15 cellular contexts compared by ENCODE assay signal in the genomic region with DNA sequence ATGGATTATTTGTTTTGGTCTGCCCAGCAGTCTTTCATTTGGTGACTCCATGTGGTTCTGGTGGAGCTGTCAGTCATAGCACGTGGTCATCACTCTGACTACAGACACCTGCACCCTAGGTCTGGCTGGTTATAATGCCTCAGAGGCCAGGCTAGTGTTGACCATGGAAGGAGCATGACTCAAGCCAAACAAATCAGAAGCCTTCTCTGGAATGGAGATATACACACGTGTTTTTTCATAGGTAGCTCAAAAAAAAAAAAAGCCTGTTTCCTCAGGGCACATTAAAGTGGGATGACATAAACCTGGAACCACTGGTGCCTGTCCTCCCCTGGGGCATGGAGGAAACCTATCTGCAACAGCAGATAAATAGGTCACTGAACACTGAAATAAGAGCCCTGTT. TPM values are rescaled to one million over a fixed set of nuclear protein-coding genes. Genes with fewer than 3 reads are reported as not detected.
DNase-seq lines count a peak whose midpoint lies in the region; ATAC-seq and TF ChIP-seq lines count a peak whose summit lies in the region.
"Had no signal": no experiment of that assay in that cellular context is flagged by ENCODE, and none has a peak within 500 bp of the region (broad histone marks: within the 10 kb centered on the region; RNA-seq: fewer than 3 reads in every experiment).

No MANE protein-coding gene starts in this region.

- H3K9ac ChIP-seq in BLaER1 treated with 17β-estradiol and CSF1 and Interleukin-3, amounts not matched to agents 10 nM and 100 nM: no peak overlapping the region

- ATAC-seq in foreskin keratinocyte: peak; percentile 41
- ATAC-seq: stimulated activated naive CD8-positive, alpha-beta T cell treated with anti-CD3 and anti-CD28 coated beads, Interleukin-15, amount 100 ng/mL, for 72 hours had no signal

- H3K27ac ChIP-seq in BLaER1 treated with 17β-estradiol and CSF1 and Interleukin-3, amounts not matched to agents 10 nM and 100 nM: peak overlapping the region in 7 of 11 experiments; percentile 64 to 80 (median 77); a peak in 13 of 22 replicates
- no peak overlapping the region for H3K27ac ChIP-seq in foreskin keratinocyte
- H3K27ac ChIP-seq: ascending aorta had no signal

- no peaks in the 10 kb centered on the region for H4K20me1 ChIP-seq in BLaER1 treated with 17β-estradiol and CSF1 and Interleukin-3, amounts not matched to agents 10 nM and 100 nM

- H3K4me2 ChIP-seq in BLaER1 treated with 17β-estradiol and CSF1 and Interleukin-3, amounts not matched to agents 10 nM and 100 nM: peak overlapping the region; percentile 19 to 86 (median 73); a peak in 20 of 22 replicates

- peak; percentile 53 for DNase-seq in NCI-H2171 (lab: John Stamatoyannopoulos, UW)
- peak; percentile 50 to 78 for DNase-seq in foreskin keratinocyte
- DNase-seq in DMS114 treated with DMSO at 0.1 percent for 48 hours (lab: John Stamatoyannopoulos, UW; ENCODE audit: unreplicated experiment): no peak
- DNase-seq in activated CD4-positive, alpha-beta T cell treated with anti-CD3 and anti-CD28 coated beads for 4 hours: no peak
- no peak for DNase-seq in C1 segment of cervical spinal cord (lab: John Stamatoyannopoulos, UW)
- DNase-seq: activated T-cell treated with anti-CD3 and anti-CD28 coated beads, Interleukin-2, amount 50 U/mL, for 1 hour; hippocampal formation; NCI-H2081; posterior cingulate gyrus; stimulated activated CD4-positive, alpha-beta T cell treated with anti-CD3 and anti-CD28 coated beads, Interleukin-2, amount 100 ng/mL, for 48 hours; stimulated activated naive CD8-positive, alpha-beta T cell treated with anti-CD3 and anti-CD28 coated beads, Interleukin-15, amount 100 ng/mL, for 72 hours had no signal

- H3K27me3 ChIP-seq in BLaER1 treated with 17β-estradiol and CSF1 and Interleukin-3, amounts not matched to agents 10 nM and 100 nM: no peaks in the 10 kb centered on the region
- H3K27me3 ChIP-seq in foreskin keratinocyte: no peaks in the 10 kb centered on the region
- H3K27me3 ChIP-seq: ascending aorta had no signal

- no peak overlapping the region for H3K4me3 ChIP-seq in BLaER1 treated with 17β-estradiol and CSF1 and Interleukin-3, amounts not matched to agents 10 nM and 100 nM
- H3K4me3 ChIP-seq: ascending aorta had no signal

- peaks cover 25 to 83% (median 60%) of the 10 kb centered on the region in 10 experiments; a peak in 19 of 20 replicates for H3K4me1 ChIP-seq in BLaER1 treated with 17β-estradiol and CSF1 and Interleukin-3, amounts not matched to agents 10 nM and 100 nM
- peaks cover 8% of the 10 kb centered on the region for H3K4me1 ChIP-seq in foreskin keratinocyte
- H3K4me1 ChIP-seq: ascending aorta had no signal

- no peaks in the 10 kb centered on the region for H3K9me3 ChIP-seq in BLaER1 treated with 17β-estradiol and CSF1 and Interleukin-3, amounts not matched to agents 10 nM and 100 nM (replicated peaks in 1 of 11)
- H3K9me3 ChIP-seq: ascending aorta had no signal

- peaks cover 0 to 9% (median 7%) of the 10 kb centered on the region in 11 experiments; a peak in 7 of 22 replicates for H3K36me3 ChIP-seq in BLaER1 treated with 17β-estradiol and CSF1 and Interleukin-3, amounts not matched to agents 10 nM and 100 nM

- no peak for TF ChIP-seq CTCF in foreskin keratinocyte (conservative IDR thresholded peaks at IDR 0.05)

RNA-seq across cellular contexts. Expression of gene PLAAT3, which starts 8.1 kb away (rescaled TPM):
- 0.14 and 0.58 TPM in 2 replicates for total RNA-seq in foreskin keratinocyte
- polyA plus RNA-seq in foreskin keratinocyte: 0.26 and 0.74 TPM in 2 replicates

RNA-seq across cellular contexts. Expression of gene ATL3, which starts 48.9 kb away (rescaled TPM):
- 43.0 and 50.4 TPM in 2 replicates for total RNA-seq in foreskin keratinocyte
- 20.4 and 20.8 TPM in 2 replicates for polyA plus RNA-seq in foreskin keratinocyte

RNA-seq across cellular contexts. Expression of gene RTN3, which starts 59.0 kb away (rescaled TPM):
- 56.5 and 57.1 TPM in 2 replicates for total RNA-seq in foreskin keratinocyte
- 39.0 and 43.5 TPM in 2 replicates for polyA plus RNA-seq in foreskin keratinocyte

RNA-seq across cellular contexts. Expression of gene PLAAT2, which starts 59.1 kb away (rescaled TPM):
- 0.20 TPM in 1 of 2 replicates, not detected in the other for total RNA-seq in foreskin keratinocyte
- 0.22 TPM in 1 of 2 replicates, not detected in the other for polyA plus RNA-seq in foreskin keratinocyte
- total RNA-seq: ascending aorta, mesothelial cell of epicardium, RPMI7951 had no signal

Comparison
In these comparisons a context has a peak if more than half of its experiments do, and no peak if none do; other contexts are left out.
1. DNase-seq: peak in NCI-H2171 (single experiment) and foreskin keratinocyte (2 of 2); none in DMS114 treated with DMSO at 0.1 percent for 48 hours (single experiment), activated CD4-positive, alpha-beta T cell treated with anti-CD3 and anti-CD28 coated beads for 4 hours (0 of 2) and C1 segment of cervical spinal cord (0 of 14).